In the genomic region with DNA sequence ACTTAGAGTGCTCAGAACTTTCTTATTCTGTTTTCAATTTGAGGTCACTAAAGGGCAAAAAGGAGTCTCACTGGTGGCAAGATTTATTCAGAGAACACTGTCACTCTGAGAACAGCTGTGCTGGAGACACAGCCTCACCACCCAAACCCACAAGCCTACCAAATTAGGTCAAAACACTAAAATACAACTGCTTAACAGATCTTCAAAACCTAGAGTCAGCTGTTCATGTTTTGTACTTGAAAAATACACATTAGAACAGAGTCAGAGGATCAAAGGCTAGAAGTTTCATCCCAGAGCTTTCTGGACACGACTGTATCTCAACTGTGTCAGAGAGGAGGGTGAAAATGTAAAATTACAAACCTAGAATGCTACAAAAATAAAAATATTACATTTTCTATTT, we compare ENCODE assay signal across 9 cellular contexts.
DNase-seq lines count a peak whose midpoint lies in the region; ATAC-seq and TF ChIP-seq lines count a peak whose summit lies in the region.
"Had no signal": no experiment of that assay in that cellular context is flagged by ENCODE, and none has a peak within 500 bp of the region (broad histone marks: within the 10 kb centered on the region; RNA-seq: fewer than 3 reads in every experiment).

No MANE protein-coding gene starts in this region.

- TF ChIP-seq CTCF in thoracic aorta (IDR thresholded peaks at IDR 0.05), result no peak

- H3K27me3 ChIP-seq in thoracic aorta (replicated peaks; ENCODE audit: insufficient read depth), result no peaks in the 10 kb centered on the region
- H3K27me3 ChIP-seq: BE2C had no signal

- peak; percentile 40 to 89 for ATAC-seq in activated naive CD4-positive, alpha-beta T cell treated with anti-CD3 and anti-CD28 coated beads, Interleukin-2, amount 50 U/mL, for 72 hours
- ATAC-seq in HG02943 (IDR thresholded peaks at IDR 0.05; ENCODE audit: low read depth, unreplicated experiment) (peak; percentile 89), thoracic aorta (ENCODE audit: insufficient number of reproducible peaks, low FRiP score, low read depth) (no peak)

- no peak overlapping the region for H3K27ac Mint-ChIP-seq in activated naive CD4-positive, alpha-beta T cell treated with anti-CD3 and anti-CD28 coated beads, Interleukin-2, amount 50 U/mL, for 72 hours

- H3K27ac ChIP-seq in thoracic aorta, result peak overlapping the region; percentile 20 to 51

- H3K9me3 ChIP-seq in thoracic aorta, result no peaks in the 10 kb centered on the region
- H3K9me3 ChIP-seq: BE2C had no signal

- H3K36me3 Mint-ChIP-seq in activated naive CD4-positive, alpha-beta T cell treated with anti-CD3 and anti-CD28 coated beads, Interleukin-2, amount 50 U/mL, for 72 hours, result peaks cover 11 to 23% of the 10 kb centered on the region in 2 donors

- H3K36me3 ChIP-seq in thoracic aorta, result no peaks in the 10 kb centered on the region
- H3K36me3 ChIP-seq: BE2C had no signal

- no peak for DNase-seq in activated naive CD4-positive, alpha-beta T cell treated with anti-CD3 and anti-CD28 coated beads, Interleukin-2, amount 50 U/mL, for 72 hours (ENCODE audit: low spot score in 2 of 2)
- DNase-seq in activated naive CD4-positive, alpha-beta T cell treated with anti-CD3 and anti-CD28 coated beads, Interleukin-2, amount 50 U/mL, for 16 hours, result no peak
- DNase-seq in astrocyte of the hippocampus (ENCODE audit: low read depth, low spot score) (peak; percentile 40), thoracic aorta (ENCODE audit: low spot score) (no peak), SHP77 (lab: John Stamatoyannopoulos, UW) (no peak), NCI-H1417 treated with DMSO at 0.1 percent for 48 hours (lab: John Stamatoyannopoulos, UW) (no peak), activated gamma-delta T cell (lab: John Stamatoyannopoulos, UW) (no peak)
- DNase-seq: BE2C had no signal

- H3K4me3 ChIP-seq in thoracic aorta, result no peak overlapping the region

- peaks cover 0 to 12% of the 10 kb centered on the region in 2 donors for H3K9me3 Mint-ChIP-seq in activated naive CD4-positive, alpha-beta T cell treated with anti-CD3 and anti-CD28 coated beads, Interleukin-2, amount 50 U/mL, for 72 hours

- peaks cover 3 to 17% of the 10 kb centered on the region in 2 donors for H3K4me1 ChIP-seq in thoracic aorta (ENCODE audit: control insufficient read depth in 1 of 2, low read depth in 2 of 2)
- H3K4me1 ChIP-seq: BE2C had no signal
